In genomic region chr19:8832132-8833021, GRCh38 we compare ENCODE assay signal across 1 cellular context.
TF ChIP-seq lines count a peak whose summit lies in the region.

TSS of gene MBD3L1 (plus strand) at chr19:8832377. CDS start at chr19:8842679, 10,302 bp downstream.
TSS of gene ZNF558 (minus strand) at chr19:8832304. CDS start at chr19:8822659, 9,645 bp downstream.

TF ChIP-seq in HepG2, 621 proteins besides CTCF, POLR2A, EP300 and RAD21 (continued from another document and continues in another):
- TF ChIP-seq, protein P1, sequence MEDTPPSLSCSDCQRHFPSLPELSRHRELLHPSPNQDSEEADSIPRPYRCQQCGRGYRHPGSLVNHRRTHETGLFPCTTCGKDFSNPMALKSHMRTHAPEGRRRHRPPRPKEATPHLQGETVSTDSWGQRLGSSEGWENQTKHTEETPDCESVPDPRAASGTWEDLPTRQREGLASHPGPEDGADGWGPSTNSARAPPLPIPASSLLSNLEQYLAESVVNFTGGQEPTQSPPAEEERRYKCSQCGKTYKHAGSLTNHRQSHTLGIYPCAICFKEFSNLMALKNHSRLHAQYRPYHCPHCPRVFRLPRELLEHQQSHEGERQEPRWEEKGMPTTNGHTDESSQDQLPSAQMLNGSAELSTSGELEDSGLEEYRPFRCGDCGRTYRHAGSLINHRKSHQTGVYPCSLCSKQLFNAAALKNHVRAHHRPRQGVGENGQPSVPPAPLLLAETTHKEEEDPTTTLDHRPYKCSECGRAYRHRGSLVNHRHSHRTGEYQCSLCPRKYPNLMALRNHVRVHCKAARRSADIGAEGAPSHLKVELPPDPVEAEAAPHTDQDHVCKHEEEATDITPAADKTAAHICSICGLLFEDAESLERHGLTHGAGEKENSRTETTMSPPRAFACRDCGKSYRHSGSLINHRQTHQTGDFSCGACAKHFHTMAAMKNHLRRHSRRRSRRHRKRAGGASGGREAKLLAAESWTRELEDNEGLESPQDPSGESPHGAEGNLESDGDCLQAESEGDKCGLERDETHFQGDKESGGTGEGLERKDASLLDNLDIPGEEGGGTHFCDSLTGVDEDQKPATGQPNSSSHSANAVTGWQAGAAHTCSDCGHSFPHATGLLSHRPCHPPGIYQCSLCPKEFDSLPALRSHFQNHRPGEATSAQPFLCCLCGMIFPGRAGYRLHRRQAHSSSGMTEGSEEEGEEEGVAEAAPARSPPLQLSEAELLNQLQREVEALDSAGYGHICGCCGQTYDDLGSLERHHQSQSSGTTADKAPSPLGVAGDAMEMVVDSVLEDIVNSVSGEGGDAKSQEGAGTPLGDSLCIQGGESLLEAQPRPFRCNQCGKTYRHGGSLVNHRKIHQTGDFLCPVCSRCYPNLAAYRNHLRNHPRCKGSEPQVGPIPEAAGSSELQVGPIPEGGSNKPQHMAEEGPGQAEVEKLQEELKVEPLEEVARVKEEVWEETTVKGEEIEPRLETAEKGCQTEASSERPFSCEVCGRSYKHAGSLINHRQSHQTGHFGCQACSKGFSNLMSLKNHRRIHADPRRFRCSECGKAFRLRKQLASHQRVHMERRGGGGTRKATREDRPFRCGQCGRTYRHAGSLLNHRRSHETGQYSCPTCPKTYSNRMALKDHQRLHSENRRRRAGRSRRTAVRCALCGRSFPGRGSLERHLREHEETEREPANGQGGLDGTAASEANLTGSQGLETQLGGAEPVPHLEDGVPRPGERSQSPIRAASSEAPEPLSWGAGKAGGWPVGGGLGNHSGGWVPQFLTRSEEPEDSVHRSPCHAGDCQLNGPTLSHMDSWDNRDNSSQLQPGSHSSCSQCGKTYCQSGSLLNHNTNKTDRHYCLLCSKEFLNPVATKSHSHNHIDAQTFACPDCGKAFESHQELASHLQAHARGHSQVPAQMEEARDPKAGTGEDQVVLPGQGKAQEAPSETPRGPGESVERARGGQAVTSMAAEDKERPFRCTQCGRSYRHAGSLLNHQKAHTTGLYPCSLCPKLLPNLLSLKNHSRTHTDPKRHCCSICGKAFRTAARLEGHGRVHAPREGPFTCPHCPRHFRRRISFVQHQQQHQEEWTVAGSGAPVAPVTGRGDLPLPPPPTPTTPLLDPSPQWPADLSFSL (CRISPR knock-in tag; IDR thresholded peaks at IDR 0.05): no peak
- 0 out of 2 replicates have a peak, but pooled peaks have one; percentile 30 for TF ChIP-seq SAFB2 (CRISPR knock-in tag; IDR thresholded peaks at IDR 0.05; ENCODE audit: borderline replicate concordance, low read depth)
- peak; percentile 43; the same call in 1 of the 2 replicates for TF ChIP-seq CBFB (CRISPR knock-in tag; IDR thresholded peaks at IDR 0.05)
- TF ChIP-seq YEATS4 (CRISPR knock-in tag; IDR thresholded peaks at IDR 0.05; ENCODE audit: borderline replicate concordance): peak; percentile 57; the same call in 1 of the 2 replicates
- peak; percentile 20 for TF ChIP-seq SKI (IDR thresholded peaks at IDR 0.05; ENCODE audit: partially characterized antibody)
- TF ChIP-seq HIVEP1 (CRISPR knock-in tag; IDR thresholded peaks at IDR 0.05): no peak
- TF ChIP-seq RNF219 (CRISPR knock-in tag; IDR thresholded peaks at IDR 0.05): no peak
- TF ChIP-seq TOE1 (CRISPR knock-in tag; IDR thresholded peaks at IDR 0.05): no peak
- TF ChIP-seq HMGXB4 (CRISPR knock-in tag; IDR thresholded peaks at IDR 0.05; ENCODE audit: borderline replicate concordance in 1 of 2, low read depth in 1 of 2): peak; percentile 63 to 65
- TF ChIP-seq KLF6 (CRISPR knock-in tag; IDR thresholded peaks at IDR 0.05): no peak
- no peak for TF ChIP-seq MTF1 (CRISPR knock-in tag; IDR thresholded peaks at IDR 0.05)
- TF ChIP-seq MATR3 (CRISPR knock-in tag; IDR thresholded peaks at IDR 0.05): no peak
- peak; percentile 33; the same call in 1 of the 2 replicates for TF ChIP-seq SP5 (CRISPR knock-in tag; IDR thresholded peaks at IDR 0.05; ENCODE audit: borderline replicate concordance, low read depth)
- no peak for TF ChIP-seq ZBTB46 (CRISPR knock-in tag; IDR thresholded peaks at IDR 0.05; ENCODE audit: borderline replicate concordance)
- TF ChIP-seq ZFY (CRISPR knock-in tag; IDR thresholded peaks at IDR 0.05): peak; percentile 55
- no peak for TF ChIP-seq KLF11 (CRISPR knock-in tag; IDR thresholded peaks at IDR 0.05)
- TF ChIP-seq EZH2 (conservative IDR thresholded peaks at IDR 0.05; ENCODE audit: low read depth, low read length): no peak
- peak; percentile 58; the same call in 1 of the 2 replicates for TF ChIP-seq ZNF563 (CRISPR knock-in tag; IDR thresholded peaks at IDR 0.05)
- TF ChIP-seq POGZ (CRISPR knock-in tag; IDR thresholded peaks at IDR 0.05): no peak
- 0 out of 2 replicates have a peak, but pooled peaks have one; percentile 58 for TF ChIP-seq KDM2A (CRISPR knock-in tag; IDR thresholded peaks at IDR 0.05; ENCODE audit: borderline replicate concordance, low read depth)
- no peak for TF ChIP-seq KLF15 (CRISPR knock-in tag; IDR thresholded peaks at IDR 0.05; ENCODE audit: borderline replicate concordance)
- no peak for TF ChIP-seq CHD2 (IDR thresholded peaks at IDR 0.05; ENCODE audit: low read depth, low read length)
- TF ChIP-seq SALL2 (CRISPR knock-in tag; IDR thresholded peaks at IDR 0.05): no peak
- peak; percentile 47 for TF ChIP-seq ZNF574 (CRISPR knock-in tag; IDR thresholded peaks at IDR 0.05)
- no peak for TF ChIP-seq AFF4 (CRISPR knock-in tag; IDR thresholded peaks at IDR 0.05)
- no peak for TF ChIP-seq ZNF598 (CRISPR knock-in tag; IDR thresholded peaks at IDR 0.05; ENCODE audit: borderline replicate concordance)
- no peak for TF ChIP-seq CAMTA2 (CRISPR knock-in tag; IDR thresholded peaks at IDR 0.05; ENCODE audit: borderline replicate concordance)
- peak; percentile 72 for TF ChIP-seq ZFX (CRISPR knock-in tag; IDR thresholded peaks at IDR 0.05; ENCODE audit: low read depth)
- peak; percentile 73 for TF ChIP-seq GATAD1 (CRISPR knock-in tag; IDR thresholded peaks at IDR 0.05)
- TF ChIP-seq ZNF703 (CRISPR knock-in tag; IDR thresholded peaks at IDR 0.05; ENCODE audit: borderline replicate concordance): no peak
- no peak for TF ChIP-seq SIX4 (CRISPR knock-in tag; IDR thresholded peaks at IDR 0.05)
- no peak for TF ChIP-seq HCFC1 (IDR thresholded peaks at IDR 0.05; ENCODE audit: low read depth, low read length)
- no peak for TF ChIP-seq ZNF749 (CRISPR knock-in tag; IDR thresholded peaks at IDR 0.05; ENCODE audit: borderline replicate concordance)
- TF ChIP-seq THAP11 (CRISPR knock-in tag; IDR thresholded peaks at IDR 0.05): peak; percentile 81
